ENCODE assay signal across 9 cellular contexts in the genomic region with DNA sequence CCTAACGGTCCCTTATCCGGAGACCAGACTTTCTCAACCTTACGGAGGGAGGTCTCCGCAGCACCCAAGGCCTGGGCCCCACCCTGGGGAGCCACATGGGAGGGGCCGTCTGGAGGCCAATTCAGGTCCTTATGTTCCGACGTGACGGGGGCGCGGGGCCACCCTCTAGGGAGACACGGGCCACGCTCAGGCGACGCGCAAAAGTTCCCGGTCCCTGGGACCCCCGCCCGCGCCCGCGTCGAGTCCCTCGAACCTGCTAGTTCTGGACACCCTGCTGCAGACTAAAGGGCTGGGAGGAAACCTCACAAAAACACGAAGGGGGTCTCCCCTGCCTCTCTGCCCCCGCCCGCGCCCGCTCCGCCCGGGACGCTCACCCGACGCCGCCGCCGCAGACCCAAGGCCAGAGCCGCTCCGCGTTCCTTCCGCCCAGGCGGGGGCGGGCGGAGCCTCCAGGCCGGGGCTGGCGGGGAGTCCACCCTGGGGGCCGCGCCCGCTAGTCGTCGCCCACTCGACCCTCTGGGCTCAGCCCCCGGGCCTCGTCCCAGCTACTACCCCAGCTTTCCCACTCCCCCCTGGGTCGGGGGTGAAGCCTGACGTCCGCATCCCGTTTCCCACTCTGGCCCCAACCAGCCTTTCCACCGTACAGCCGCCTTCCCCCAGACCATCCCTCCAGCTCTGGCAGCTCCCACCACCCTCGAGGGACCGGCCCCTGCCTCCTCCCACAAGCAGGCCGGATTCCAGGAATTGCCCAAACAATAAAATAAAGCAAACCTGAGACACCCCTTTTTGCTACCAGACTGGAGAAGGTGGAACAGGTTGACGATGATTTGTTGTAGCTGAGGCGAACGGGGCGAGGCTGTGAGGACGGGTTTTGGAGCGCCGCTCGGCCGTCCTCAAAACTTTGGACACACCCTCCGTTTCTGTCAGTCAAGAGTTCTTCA. TPM values are rescaled to one million over a fixed set of nuclear protein-coding genes. Genes with fewer than 3 reads are reported as not detected.
A peak's percentile ranks its signal among the peaks of the same experiment; 100 is the strongest.
DNase-seq lines count a peak whose midpoint lies in the region; ATAC-seq and TF ChIP-seq lines count a peak whose summit lies in the region.
"Had no signal": no experiment of that assay in that cellular context is flagged by ENCODE, and none has a peak within 500 bp of the region (broad histone marks: within the 10 kb centered on the region; RNA-seq: fewer than 3 reads in every experiment).

No MANE protein-coding gene starts in this region.

- H3K36me3 Mint-ChIP-seq in HFFc6 (ENCODE audit: low read depth), result peaks cover 4% of the 10 kb centered on the region
- no peaks in the 10 kb centered on the region for H3K36me3 Mint-ChIP-seq in immature natural killer cell
- peaks cover 21% of the 10 kb centered on the region for H3K36me3 Mint-ChIP-seq in stimulated activated naive CD8-positive, alpha-beta T cell treated with anti-CD3 and anti-CD28 coated beads, Interleukin-15, Interleukin-2, amounts not matched to agents 100 ng/mL and 50 ng/mL, for 24 hours (ENCODE audit: low read depth)

- no peaks in the 10 kb centered on the region; the same call in 1 of the 2 replicates for H3K36me3 ChIP-seq in ACC112 (ENCODE audit: insufficient read depth, low read length)

- H3K27ac ChIP-seq in ACC112 (ENCODE audit: low read depth, low read length), result peak overlapping the region; percentile 100

- H3K9me3 Mint-ChIP-seq in HFFc6, result no peaks in the 10 kb centered on the region
- H3K9me3 Mint-ChIP-seq in immature natural killer cell, result no peaks in the 10 kb centered on the region
- no peaks in the 10 kb centered on the region for H3K9me3 Mint-ChIP-seq in stimulated activated naive CD8-positive, alpha-beta T cell treated with anti-CD3 and anti-CD28 coated beads, Interleukin-15, Interleukin-2, amounts not matched to agents 100 ng/mL and 50 ng/mL, for 24 hours

- DNase-seq in HFFc6, result no peak
- DNase-seq in amniotic epithelial cell (ENCODE audit: low read depth), result peak; percentile 57
- no peak for DNase-seq in immature natural killer cell
- no peak for DNase-seq in HK-2 (ENCODE audit: unreplicated experiment)
- DNase-seq in NCI-H2196 treated with DMSO at 0.1 percent for 48 hours (lab: John Stamatoyannopoulos, UW; ENCODE audit: unreplicated experiment), result no peak

- H3K79me2 ChIP-seq in ACC112 (ENCODE audit: control insufficient read depth, insufficient read depth, low read length, unreplicated experiment), result peaks cover 60% of the 10 kb centered on the region

- H2AFZ ChIP-seq in ACC112 (ENCODE audit: low read length, unreplicated experiment), result peak overlapping the region; percentile 34

- H3K4me1 Mint-ChIP-seq in HFFc6 (ENCODE audit: low read depth), result peaks cover 30% of the 10 kb centered on the region
- H3K4me1 Mint-ChIP-seq in immature natural killer cell, result peaks cover 19 to 23% of the 10 kb centered on the region in 2 donors
- peaks cover 34% of the 10 kb centered on the region for H3K4me1 Mint-ChIP-seq in stimulated activated naive CD8-positive, alpha-beta T cell treated with anti-CD3 and anti-CD28 coated beads, Interleukin-15, Interleukin-2, amounts not matched to agents 100 ng/mL and 50 ng/mL, for 24 hours (ENCODE audit: low read depth)

- no peak for ATAC-seq in GM18861 (IDR thresholded peaks at IDR 0.05; ENCODE audit: unreplicated experiment)

- H3K4me3 Mint-ChIP-seq in HFFc6, result peak overlapping the region; percentile 96
- peak overlapping the region in 4 of 5 donors; percentile 17 to 62 (median 52) for H3K4me3 Mint-ChIP-seq in immature natural killer cell
- H3K4me3 Mint-ChIP-seq in stimulated activated naive CD8-positive, alpha-beta T cell treated with anti-CD3 and anti-CD28 coated beads, Interleukin-15, Interleukin-2, amounts not matched to agents 100 ng/mL and 50 ng/mL, for 24 hours, result peak overlapping the region; percentile 97

- peak overlapping the region; percentile 99 for H3K4me3 ChIP-seq in ACC112 (ENCODE audit: low read depth, low read length)

- TF ChIP-seq CTCF in HFFc6 (IDR thresholded peaks at IDR 0.05), result no peak

- H3K27me3 ChIP-seq in ACC112 (ENCODE audit: insufficient read depth, low read length), result no peaks in the 10 kb centered on the region

- H3K27me3 Mint-ChIP-seq in HFFc6 (ENCODE audit: insufficient read depth) (peaks cover 13% of the 10 kb centered on the region), immature natural killer cell (ENCODE audit: low read depth in 3 of 3) (peaks cover 6 to 12% (median 8%) of the 10 kb centered on the region in 3 donors)
- H3K27me3 Mint-ChIP-seq in stimulated activated naive CD8-positive, alpha-beta T cell treated with anti-CD3 and anti-CD28 coated beads, Interleukin-15, Interleukin-2, amounts not matched to agents 100 ng/mL and 50 ng/mL, for 24 hours, result no peaks in the 10 kb centered on the region

- H3K27ac Mint-ChIP-seq in HFFc6, result peak overlapping the region; percentile 100
- H3K27ac Mint-ChIP-seq in immature natural killer cell, result peak overlapping the region in 4 of 6 donors; percentile 55 to 100 (median 84)
- H3K27ac Mint-ChIP-seq in stimulated activated naive CD8-positive, alpha-beta T cell treated with anti-CD3 and anti-CD28 coated beads, Interleukin-15, Interleukin-2, amounts not matched to agents 100 ng/mL and 50 ng/mL, for 24 hours, result peak overlapping the region; percentile 76

- peaks cover 16% of the 10 kb centered on the region for H3K4me1 ChIP-seq in ACC112 (ENCODE audit: control insufficient read depth, insufficient read depth, low read length, unreplicated experiment)

RNA-seq across cellular contexts. Expression of a gene that starts 2.7 kb away (rescaled TPM):
- 100 to 1,000 TPM; 223 to 272 (median 250) TPM for total RNA-seq in HFFc6 (2021; fragmentation: NEBNext Ultra II Directional; extraction: Animal tissue kit (Norgen Biotek cat#: 25700))
- polyA plus RNA-seq in immature natural killer cell, result 100 to 1,000 TPM; 164 to 180 (median 168) TPM

RNA-seq across cellular contexts. Expression of a gene that starts 31.1 kb away (rescaled TPM):
- total RNA-seq in HFFc6 (2021; fragmentation: NEBNext Ultra II Directional; extraction: Animal tissue kit (Norgen Biotek cat#: 25700)), result 100 to 1,000 TPM; 102 to 125 (median 107) TPM
- 10 to 100 TPM; 16.7 to 26.8 (median 18.6) TPM for polyA plus RNA-seq in immature natural killer cell

RNA-seq across cellular contexts. Expression of a gene that starts 33.0 kb away (rescaled TPM):
- total RNA-seq in HFFc6 (2021; fragmentation: NEBNext Ultra II Directional; extraction: Animal tissue kit (Norgen Biotek cat#: 25700)), result under 1 TPM; 0.23 to 0.83 (median 0.55) TPM
- under 1 TPM in 2 of 3 donors, not detected in 1; 0.27 to 0.89 TPM for polyA plus RNA-seq in immature natural killer cell

RNA-seq across cellular contexts. Expression of a gene that starts 54.2 kb away (rescaled TPM):
- total RNA-seq in HFFc6 (2021; fragmentation: NEBNext Ultra II Directional; extraction: Animal tissue kit (Norgen Biotek cat#: 25700)), result 10 to 100 TPM; 23.3 to 34.5 (median 27.2) TPM
- polyA plus RNA-seq in immature natural killer cell, result 10 to 100 TPM; 11.5 to 17.3 (median 16.1) TPM

RNA-seq across cellular contexts. Expression of a gene that starts 56.2 kb away (rescaled TPM):
- total RNA-seq in HFFc6 (2021; fragmentation: NEBNext Ultra II Directional; extraction: Animal tissue kit (Norgen Biotek cat#: 25700)), result 1 to 10 TPM in 3 of 6 experiments, under 1 TPM in 3; 0.37 to 2.3 (median 0.97) TPM
- under 1 TPM; 0.54 to 0.95 (median 0.66) TPM for polyA plus RNA-seq in immature natural killer cell
- total RNA-seq: frontal cortex had no signal
